8 cellular contexts compared by ENCODE assay signal in genomic region chr6:44073612-44074382, GRCh38. TPM values are rescaled to one million over a fixed set of nuclear protein-coding genes. Genes with fewer than 3 reads are reported as not detected.
DNase-seq lines count a peak whose midpoint lies in the region; ATAC-seq and TF ChIP-seq lines count a peak whose summit lies in the region.

No MANE protein-coding gene starts in this region.

- no peak overlapping the region for H3K9ac ChIP-seq in endocrine pancreas (ENCODE audit: control insufficient read depth, insufficient read depth, low read length)

- H3K36me3 Mint-ChIP-seq in activated naive CD4-positive, alpha-beta T cell treated with anti-CD3 and anti-CD28 coated beads, Interleukin-2, amount 10 ng/mL, durations not matched to agents 7 days and 5 days: peaks cover 1% of the 10 kb centered on the region

- H3K36me3 ChIP-seq in Panc1 (ENCODE audit: control insufficient read depth, insufficient read depth, low read length) (no peaks in the 10 kb centered on the region), endocrine pancreas (ENCODE audit: control insufficient read depth, insufficient read depth, low read length) (no peaks in the 10 kb centered on the region), neuron (ENCODE audit: insufficient read depth, low read length) (no peaks in the 10 kb centered on the region)

- in situ Hi-C loops in Panc1 (cut with HindIII; ENCODE audit: low pct_unique_long_range_greater_than_20kb, low sequenced_read_pairs): no loop called here

- H3K4me3 Mint-ChIP-seq in activated naive CD4-positive, alpha-beta T cell treated with anti-CD3 and anti-CD28 coated beads, Interleukin-2, amount 10 ng/mL, durations not matched to agents 7 days and 5 days: peak overlapping the region; percentile 84

- peak overlapping the region; percentile 42 for H3K27ac Mint-ChIP-seq in activated naive CD4-positive, alpha-beta T cell treated with anti-CD3 and anti-CD28 coated beads, Interleukin-2, amount 10 ng/mL, durations not matched to agents 7 days and 5 days

- H3K4me3 ChIP-seq in Panc1 (ENCODE audit: low read depth in 2 of 2, low read length in 2 of 2) (peak overlapping the region; percentile 25 to 29), endocrine pancreas (ENCODE audit: control insufficient read depth, insufficient read depth, low read length) (peak overlapping the region; percentile 27), neuron (ENCODE audit: low read length) (peak overlapping the region; percentile 50)

- H3K27me3 ChIP-seq in Panc1 (ENCODE audit: control insufficient read depth, insufficient read depth, low read length): no peaks in the 10 kb centered on the region
- no peaks in the 10 kb centered on the region for H3K27me3 ChIP-seq in endocrine pancreas (ENCODE audit: control insufficient read depth, insufficient read depth, low read length)
- H3K27me3 ChIP-seq in neuron (ENCODE audit: insufficient read depth, low read length): peaks cover 24% of the 10 kb centered on the region

- peaks cover 24% of the 10 kb centered on the region for H3K4me1 ChIP-seq in Panc1 (ENCODE audit: control insufficient read depth, insufficient read depth, low read length)
- no peaks in the 10 kb centered on the region for H3K4me1 ChIP-seq in endocrine pancreas (ENCODE audit: control insufficient read depth, insufficient read depth, low read length)
- H3K4me1 ChIP-seq in neuron (ENCODE audit: insufficient read depth, low read length): peaks cover 19% of the 10 kb centered on the region

- peaks cover 66% of the 10 kb centered on the region for H3K27me3 Mint-ChIP-seq in activated naive CD4-positive, alpha-beta T cell treated with anti-CD3 and anti-CD28 coated beads, Interleukin-2, amount 10 ng/mL, durations not matched to agents 7 days and 5 days

- peaks cover 30% of the 10 kb centered on the region for H3K4me1 Mint-ChIP-seq in activated naive CD4-positive, alpha-beta T cell treated with anti-CD3 and anti-CD28 coated beads, Interleukin-2, amount 10 ng/mL, durations not matched to agents 7 days and 5 days

- TF ChIP-seq CTCF in Panc1 (IDR thresholded peaks at IDR 0.05) (no peak), GM10248 (IDR thresholded peaks at IDR 0.05; ENCODE audit: control extremely low read depth, extremely low read depth, low read depth, missing control alignments) (no peak)

- H3K27ac ChIP-seq in Panc1 (ENCODE audit: low read length): peak overlapping the region; percentile 88

- H3K9me3 Mint-ChIP-seq in activated naive CD4-positive, alpha-beta T cell treated with anti-CD3 and anti-CD28 coated beads, Interleukin-2, amount 10 ng/mL, durations not matched to agents 7 days and 5 days: no peaks in the 10 kb centered on the region

- no peak for DNase-seq in activated naive CD4-positive, alpha-beta T cell treated with anti-CD3 and anti-CD28 coated beads, Interleukin-2, amount 10 ng/mL, durations not matched to agents 7 days and 5 days
- no peak for DNase-seq in activated naive CD4-positive, alpha-beta T cell treated with anti-CD3 and anti-CD28 coated beads, Interleukin-2, amount 50 U/mL, for 16 hours
- no peak for DNase-seq in Panc1 (ENCODE audit: low read depth, low spot score)
- DNase-seq in COR-L47 (lab: John Stamatoyannopoulos, UW): no peak
- DNase-seq in NCI-H2196 treated with DMSO at 0.1 percent for 48 hours (lab: John Stamatoyannopoulos, UW; ENCODE audit: unreplicated experiment): no peak
- no peak for DNase-seq in GM10248 (ENCODE audit: extremely low spot score)

- CTCF ChIA-PET in activated naive CD4-positive, alpha-beta T cell treated with anti-CD3 and anti-CD28 coated beads, Interleukin-2, amount 10 ng/mL, durations not matched to agents 7 days and 5 days (lab: Charles Lee): interaction anchor here (0.7 to 6.7 kb wide), 17 partner anchors 9 to 405 kb away, joined by 3 to 69 read pairs (median 6); partner anchors contain the start of gene VEGFA
- CTCF ChIA-PET in Panc1 (lab: Charles Lee): interaction anchor here (4.0 kb wide), 1 partner anchor 304 kb away, joined by 16 read pairs; the partner anchor contains the start of gene VEGFA
- CTCF ChIA-PET in GM10248 (lab: Yijun Ruan, JAX): interaction anchor here (0.7 to 10.2 kb wide), 44 partner anchors 9 to 463 kb away, joined by 3 to 174 read pairs (median 4); partner anchors contain the start of genes MRPS18A, RSPH9 and VEGFA

- intact Hi-C loops in Panc1 (cut with micrococcal nuclease; ENCODE audit: unreplicated experiment): loop anchor here (1.0 to 10.0 kb wide), 3 partner anchors 62 to 304 kb away; no protein-coding TSS in a partner anchor

- H3K9me3 ChIP-seq in Panc1 (ENCODE audit: control insufficient read depth, insufficient read depth, low read depth, low read length) (no peaks in the 10 kb centered on the region), endocrine pancreas (ENCODE audit: control insufficient read depth, low read length) (no peaks in the 10 kb centered on the region), neuron (ENCODE audit: low read length) (no peaks in the 10 kb centered on the region)

- peak; percentile 50 for ATAC-seq in Panc1

- POLR2A ChIA-PET in Panc1 (lab: Charles Lee): no interaction called here
- POLR2A ChIA-PET in GM10248 (lab: Yijun Ruan, JAX): interaction anchor here (1.0 kb wide), 2 partner anchors 174 to 304 kb away, joined by 4 to 5 read pairs; partner anchors contain the start of gene VEGFA

- BruUV-seq in Panc1 (replicated peaks; lab: Mats Ljungman, UMichigan): no TSS peak

- peak overlapping the region; percentile 6 for H2AFZ ChIP-seq in neuron (ENCODE audit: low read depth, low read length)

RNA-seq across cellular contexts. Expression of gene MRPL14, which starts 53.5 kb away (rescaled TPM):
- total RNA-seq in Panc1 (2021; ENCODE audit: unreplicated experiment): 82.0 TPM
- polyA plus RNA-seq in Panc1 (2012; ENCODE audit: insufficient read length): 80.3 TPM

RNA-seq across cellular contexts. Expression of gene TMEM63B, which starts 53.6 kb away (rescaled TPM):
- total RNA-seq in Panc1 (2021; ENCODE audit: unreplicated experiment): 54.1 TPM
- polyA plus RNA-seq in Panc1 (2012; ENCODE audit: insufficient read length): 81.4 TPM
